Comparison of ENCODE assay signal across 9 cellular contexts in genomic region chr13:66665991-66666390, GRCh38.
DNase-seq lines count a peak whose midpoint lies in the region; ATAC-seq and TF ChIP-seq lines count a peak whose summit lies in the region.
"Had no signal": no experiment of that assay in that cellular context is flagged by ENCODE, and none has a peak within 500 bp of the region (broad histone marks: within the 10 kb centered on the region; RNA-seq: fewer than 3 reads in every experiment).

No MANE protein-coding gene starts in this region.

- no peaks in the 10 kb centered on the region for H3K4me1 ChIP-seq in SJCRH30
- H3K4me1 ChIP-seq: esophagus squamous epithelium had no signal

- peak; percentile 28 for DNase-seq in NCI-H82 (lab: John Stamatoyannopoulos, UW)
- no peak for DNase-seq in NCI-H82 treated with DMSO at 0.1 percent for 48 hours (lab: John Stamatoyannopoulos, UW; ENCODE audit: unreplicated experiment)
- DNase-seq in SJCRH30, result peak; percentile 46 to 47
- DNase-seq in foreskin fibroblast, result peak; percentile 87 to 93
- DNase-seq in substantia nigra (lab: John Stamatoyannopoulos, UW), result peak in 40 of 49 donors; percentile 6 to 83 (median 36)
- DNase-seq in OCI-M2 (lab: John Stamatoyannopoulos, UW; ENCODE audit: unreplicated experiment), result no peak
- DNase-seq: esophagus squamous epithelium had no signal

- no peak for TF ChIP-seq CTCF in foreskin fibroblast (IDR thresholded peaks at IDR 0.05; ENCODE audit: low read depth, low read length)

- H3K4me3 ChIP-seq in SJCRH30 (no peak overlapping the region), foreskin fibroblast (ENCODE audit: low read depth in 1 of 2, low read length in 2 of 2) (no peak overlapping the region)
- H3K4me3 ChIP-seq: esophagus squamous epithelium had no signal

- no peaks in the 10 kb centered on the region for H3K27me3 ChIP-seq in SJCRH30
- H3K27me3 ChIP-seq: esophagus squamous epithelium had no signal

- H3K36me3 ChIP-seq in SJCRH30, result no peaks in the 10 kb centered on the region
- H3K36me3 ChIP-seq: esophagus squamous epithelium had no signal

- ATAC-seq in HG03565 (IDR thresholded peaks at IDR 0.05; ENCODE audit: unreplicated experiment) (no peak), HG02885 (IDR thresholded peaks at IDR 0.05; ENCODE audit: poor library complexity, unreplicated experiment) (no peak)

- H3K9me3 ChIP-seq in SJCRH30 (replicated peaks), result no peaks in the 10 kb centered on the region
- H3K9me3 ChIP-seq: esophagus squamous epithelium had no signal

- H3K27ac ChIP-seq in SJCRH30 (no peak overlapping the region), substantia nigra (ENCODE audit: low read depth, low read length, poor library complexity, severe bottlenecking) (peak overlapping the region; percentile 52)
- H3K27ac ChIP-seq: esophagus squamous epithelium had no signal

Comparison
In these comparisons a context has a peak if more than half of its experiments do, and no peak if none do; other contexts are left out.
1. DNase-seq: peak in NCI-H82 (single experiment), SJCRH30 (2 of 2), foreskin fibroblast (2 of 2) and substantia nigra (40 of 49); none in NCI-H82 treated with DMSO at 0.1 percent for 48 hours (single experiment) and OCI-M2 (single experiment).